Comparison of ENCODE assay signal across 15 cellular contexts in the genomic region with DNA sequence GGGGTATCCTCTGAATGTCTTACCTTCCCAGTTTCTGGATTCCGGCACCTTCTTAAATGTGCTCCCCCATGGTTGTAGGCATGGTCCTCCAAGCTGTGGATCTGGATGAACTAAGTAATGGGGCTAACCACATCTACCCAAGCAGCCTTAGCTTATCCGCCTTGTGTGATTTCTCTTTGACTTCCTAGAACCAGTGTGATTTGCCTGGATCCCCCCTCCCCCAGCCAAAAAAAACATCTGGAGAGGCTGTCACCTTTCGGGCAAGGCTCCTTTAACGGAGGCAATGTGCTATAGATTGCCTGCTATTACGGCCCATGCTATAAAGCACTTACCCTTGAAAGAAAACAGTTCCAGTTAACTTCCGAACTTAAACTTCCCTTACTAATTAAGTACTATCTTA. TPM values are rescaled to one million over a fixed set of nuclear protein-coding genes. Genes with fewer than 3 reads are reported as not detected.
A peak's percentile ranks its signal among the peaks of the same experiment; 100 is the strongest.
DNase-seq lines count a peak whose midpoint lies in the region; ATAC-seq, FAIRE-seq and TF ChIP-seq lines count a peak whose summit lies in the region.
"Had no signal": no experiment of that assay in that cellular context is flagged by ENCODE, and none has a peak within 500 bp of the region (broad histone marks: within the 10 kb centered on the region; RNA-seq: fewer than 3 reads in every experiment).

No MANE protein-coding gene starts in this region.

- H3K9me3 ChIP-seq in HepG2 (ENCODE audit: low read length) (peaks cover 10% of the 10 kb centered on the region), right lobe of liver (no peaks in the 10 kb centered on the region)
- H3K9me3 ChIP-seq: HAP-1 had no signal

- H3K79me2 ChIP-seq in HepG2 (ENCODE audit: insufficient read depth, low read length) (peaks cover 83% of the 10 kb centered on the region), mesendoderm (ENCODE audit: control insufficient read depth, insufficient read depth, low read length) (peaks cover 27% of the 10 kb centered on the region)

- POLR2A ChIA-PET in HepG2 (lab: Yijun Ruan, JAX): no interaction called here

- TF ChIP-seq RAD21 in HepG2 (CRISPR knock-in tag; IDR thresholded peaks at IDR 0.05): no peak

- intact Hi-C loops in HepG2 (cut with micrococcal nuclease; ENCODE audit: unreplicated experiment): no loop called here
- intact Hi-C loops in right lobe of liver (cut with DNase I): no loop called here

- peaks cover 11% of the 10 kb centered on the region for H3K79me1 ChIP-seq in mesendoderm (ENCODE audit: low read length)

- TF ChIP-seq EP300 in HepG2 (IDR thresholded peaks at IDR 0.05; ENCODE audit: low read depth in 2 of 2, low read length in 2 of 2): no peak
- TF ChIP-seq EP300 in HepG2 (CRISPR knock-in tag; IDR thresholded peaks at IDR 0.05; ENCODE audit: borderline replicate concordance): no peak

- H2BK15ac ChIP-seq in mesendoderm (replicated peaks; ENCODE audit: low read depth): no peak overlapping the region

- CTCF ChIA-PET in HepG2 (lab: Yijun Ruan, JAX; ENCODE audit: low intra/inter-chr PET ratio, low total read pairs): no interaction called here

- no peak overlapping the region for H2AFZ ChIP-seq in HepG2 (ENCODE audit: low read length)

- H3K36me3 Mint-ChIP-seq in activated T-helper 17 cell treated with anti-CD3 and anti-CD28 coated beads, Interleukin-2, amount 50 U/mL, for 72 hours (ENCODE audit: low read depth): peaks cover 57% of the 10 kb centered on the region

- H3K9ac ChIP-seq in HepG2 (ENCODE audit: insufficient read depth, low read depth, low read length) (no peak overlapping the region), mesendoderm (ENCODE audit: low read length) (no peak overlapping the region)

- no peak for TF ChIP-seq POLR2A in HepG2 (IDR thresholded peaks at IDR 0.05; ENCODE audit: insufficient read depth in 1 of 2, low read depth in 2 of 2, low read length in 2 of 2)
- TF ChIP-seq POLR2A in right lobe of liver (IDR thresholded peaks at IDR 0.05): no peak

- peaks cover 41% of the 10 kb centered on the region for H3K4me1 Mint-ChIP-seq in activated T-helper 17 cell treated with anti-CD3 and anti-CD28 coated beads, Interleukin-2, amount 50 U/mL, for 72 hours

- no peak overlapping the region for H3K4ac ChIP-seq in mesendoderm (ENCODE audit: low read depth, low read length)

- no peak overlapping the region for H2BK120ac ChIP-seq in mesendoderm (ENCODE audit: low read depth, low read length)

- no peak for FAIRE-seq in HepG2 (lab: Jason Lieb, UNC)
- FAIRE-seq: HTR-8/SVneo had no signal

- WGBS in HepG2 (ENCODE audit: low lambda C conversion rate): 95% methylated on average over 6 of the region's 6 CpGs
- WGBS in right lobe of liver (ENCODE audit: insufficient coverage, low coverage, low lambda C conversion rate, missing lambda C conversion rate): 96% methylated on average over 6 of the region's 6 CpGs
- no CpG with 5 or more reads among the region's 6 CpGs for WGBS in mesendoderm (ENCODE audit: extremely low coverage, insufficient coverage, low lambda C conversion rate)

- no peak for DNase-seq in HepG2 (ENCODE audit: low spot score)
- DNase-seq in right lobe of liver: no peak
- DNase-seq in mesendoderm: peak; percentile 52
- DNase-seq in NCI-H2029 treated with DMSO at 0.1 percent for 48 hours (lab: John Stamatoyannopoulos, UW): no peak
- DNase-seq: CD8-positive, alpha-beta T cell; COR-L47; DND-41; GDM1 had no signal

- H3K56ac ChIP-seq in mesendoderm (ENCODE audit: low read length): no peak overlapping the region

- H3K4me3 ChIP-seq in HepG2 (replicated peaks in 1 of 3; ENCODE audit: insufficient read depth in 1 of 3, low read depth in 2 of 3, low read length in 3 of 3) (no peak overlapping the region), right lobe of liver (no peak overlapping the region), mesendoderm (ENCODE audit: low read length) (no peak overlapping the region)
- H3K4me3 ChIP-seq: HAP-1 had no signal

- no TSS peak for BruUV-seq in HepG2 (replicated peaks; lab: Mats Ljungman, UMichigan)

- no peak overlapping the region for H4K5ac ChIP-seq in mesendoderm (ENCODE audit: low read length)

- peaks cover 23% of the 10 kb centered on the region for H4K20me1 ChIP-seq in HepG2 (ENCODE audit: insufficient read depth, low read length)

- TF ChIP-seq CTCF in HepG2 (CRISPR knock-in tag; IDR thresholded peaks at IDR 0.05) (no peak), right lobe of liver (IDR thresholded peaks at IDR 0.05) (no peak)

- H3K4me3 Mint-ChIP-seq in activated T-helper 17 cell treated with anti-CD3 and anti-CD28 coated beads, Interleukin-2, amount 50 U/mL, for 72 hours: no peak overlapping the region
- H3K4me3 Mint-ChIP-seq: CD14-positive monocyte; CD8-positive, alpha-beta T cell had no signal

- H3K4me2 ChIP-seq in HepG2 (ENCODE audit: low read depth, low read length) (no peak overlapping the region), mesendoderm (ENCODE audit: low read length) (no peak overlapping the region)

- no peak overlapping the region for H2BK5ac ChIP-seq in mesendoderm (ENCODE audit: low read length)

- no peaks in the 10 kb centered on the region for H3K27me3 Mint-ChIP-seq in activated T-helper 17 cell treated with anti-CD3 and anti-CD28 coated beads, Interleukin-2, amount 50 U/mL, for 72 hours

- no peak overlapping the region for H4K8ac ChIP-seq in mesendoderm (ENCODE audit: low read depth, low read length)

- H3K4me1 ChIP-seq in HepG2 (ENCODE audit: insufficient read depth, low read length) (peaks cover 59% of the 10 kb centered on the region), right lobe of liver (no peaks in the 10 kb centered on the region), mesendoderm (ENCODE audit: control insufficient read depth, low read depth, low read length) (peaks cover 11% of the 10 kb centered on the region)
- H3K4me1 ChIP-seq: HAP-1 had no signal

- no peaks in the 10 kb centered on the region for H3K9me3 Mint-ChIP-seq in activated T-helper 17 cell treated with anti-CD3 and anti-CD28 coated beads, Interleukin-2, amount 50 U/mL, for 72 hours
- H3K9me3 Mint-ChIP-seq: CD8-positive, alpha-beta T cell had no signal

- H3K23ac ChIP-seq in mesendoderm (ENCODE audit: low read length): no peak overlapping the region

- peak overlapping the region; percentile 6 for H3K27ac Mint-ChIP-seq in activated T-helper 17 cell treated with anti-CD3 and anti-CD28 coated beads, Interleukin-2, amount 50 U/mL, for 72 hours
- H3K27ac Mint-ChIP-seq: CD14-positive monocyte; CD8-positive, alpha-beta T cell had no signal

- H3K36me3 ChIP-seq in HepG2 (replicated peaks in 1 of 2; ENCODE audit: control insufficient read depth in 1 of 2, insufficient read depth in 2 of 2, low read length in 2 of 2) (peaks cover 6 to 49% of the 10 kb centered on the region in 2 experiments), right lobe of liver (peaks cover 0 to 6% (median 0%) of the 10 kb centered on the region in 4 donors), mesendoderm (ENCODE audit: control insufficient read depth, insufficient read depth, low read length) (no peaks in the 10 kb centered on the region)
- H3K36me3 ChIP-seq: HAP-1 had no signal

- H3K27ac ChIP-seq in HepG2 (ENCODE audit: extremely low read length, insufficient read depth, low read length) (no peak overlapping the region), right lobe of liver (no peak overlapping the region), mesendoderm (ENCODE audit: low read depth, low read length) (no peak overlapping the region)
- H3K27ac ChIP-seq: 22Rv1 had no signal

- no peak overlapping the region for H3K18ac ChIP-seq in mesendoderm (ENCODE audit: low read length)

- in situ Hi-C loops in HepG2 (cut with HindIII; ENCODE audit: extremely low pct_ligation_motif_present, low pct_unique_long_range_greater_than_20kb): no loop called here

- ATAC-seq in HepG2 (no peak), right lobe of liver (no peak), HG03025 (IDR thresholded peaks at IDR 0.05; ENCODE audit: low FRiP score, unreplicated experiment) (no peak), HG03432 (IDR thresholded peaks at IDR 0.05; ENCODE audit: unreplicated experiment) (no peak)
- ATAC-seq in activated T-helper 17 cell treated with anti-CD3 and anti-CD28 coated beads, Interleukin-2, amount 50 U/mL, for 72 hours (replicated peaks): no peak
- ATAC-seq: CD8-positive, alpha-beta T cell had no signal

- H3K27me3 ChIP-seq in HepG2 (ENCODE audit: control insufficient read depth in 1 of 2, insufficient read depth in 2 of 2, low read length in 2 of 2): no peaks in the 10 kb centered on the region
- no peaks in the 10 kb centered on the region for H3K27me3 ChIP-seq in right lobe of liver
- no peaks in the 10 kb centered on the region for H3K27me3 ChIP-seq in mesendoderm (ENCODE audit: insufficient read depth, low read length, poor library complexity)

- no peak overlapping the region for H2AK5ac ChIP-seq in mesendoderm (ENCODE audit: low read length)

TF ChIP-seq in HepG2, 621 proteins besides CTCF, POLR2A, EP300 and RAD21 (continues in another document):
- TF ChIP-seq FOSL1 (CRISPR knock-in tag; IDR thresholded peaks at IDR 0.05; ENCODE audit: borderline replicate concordance): no peak

RNA-seq across cellular contexts. Expression of gene C1GALT1, which starts 33.9 kb away (rescaled TPM):
- total RNA-seq in HepG2 (2016; rRNA removed; fragmentation: Illumina TruSeq; extraction: Trizol) (65.9 and 68.2 TPM in 2 replicates), right lobe of liver (10 to 100 TPM; 10.1 to 16.6 (median 13.1) TPM)
- 19.8 and 25.6 TPM in 2 replicates for total RNA-seq in HepG2 (2016; cell fraction: cytosol; rRNA removed; fragmentation: Illumina TruSeq; extraction: Trizol; ENCODE audit: low read depth)
- 62.9 and 64.3 TPM in 2 replicates for total RNA-seq in HepG2 (2016; cell fraction: insoluble cytoplasmic fraction; rRNA removed; fragmentation: Illumina TruSeq; extraction: Trizol)
- 52.3 and 53.0 TPM in 2 replicates for total RNA-seq in HepG2 (2016; cell fraction: membrane; rRNA removed; fragmentation: Illumina TruSeq; extraction: Trizol)
- 69.0 and 75.5 TPM in 2 replicates for total RNA-seq in HepG2 (2016; cell fraction: nucleus; rRNA removed; fragmentation: Illumina TruSeq; extraction: Trizol)
- polyA plus RNA-seq in HepG2 (2011; rRNA removed): 38.4 and 57.1 TPM in 2 replicates
- polyA plus RNA-seq in HepG2 (2011; cell fraction: cytosol; rRNA removed): 20.6 and 24.8 TPM in 2 replicates
- polyA plus RNA-seq in HepG2 (2011; cell fraction: nucleus; rRNA removed): 23.4 and 24.2 TPM in 2 replicates
- polyA plus RNA-seq in HepG2 (2012): 55.8 and 60.8 TPM in 2 replicates
- polyA plus RNA-seq in HepG2 (2016; cell fraction: cytosol; fragmentation: Illumina TruSeq; extraction: Trizol; ENCODE audit: low read depth): 8.4 and 10.0 TPM in 2 replicates
- polyA plus RNA-seq in HepG2 (2016; cell fraction: insoluble cytoplasmic fraction; fragmentation: Illumina TruSeq; extraction: Trizol; ENCODE audit: low read depth): 47.9 and 50.9 TPM in 2 replicates
- 20.8 and 22.4 TPM in 2 replicates for polyA plus RNA-seq in HepG2 (2016; cell fraction: membrane; fragmentation: Illumina TruSeq; extraction: Trizol; ENCODE audit: low read depth)
- 84.6 and 86.9 TPM in 2 replicates for polyA plus RNA-seq in HepG2 (2016; cell fraction: nucleus; fragmentation: Illumina TruSeq; extraction: Trizol; ENCODE audit: insufficient read depth, low read depth)
- 3.2 and 24.2 TPM in 2 replicates for polyA minus RNA-seq in HepG2 (2011; rRNA and poly(A)+ RNA removed; ENCODE audit: low replicate concordance)
- polyA minus RNA-seq in HepG2 (2011; cell fraction: cytosol; rRNA and poly(A)+ RNA removed): 58.8 and 63.4 TPM in 2 replicates
- polyA minus RNA-seq in HepG2 (2011; cell fraction: nucleus; rRNA and poly(A)+ RNA removed): 176 and 229 TPM in 2 replicates
- total RNA-seq in activated T-helper 17 cell treated with anti-CD3 and anti-CD28 coated beads, Interleukin-2, amount 50 U/mL, for 72 hours: 10 to 100 TPM; 40.9 to 47.2 TPM
- polyA plus RNA-seq in mesendoderm (2013, experiment 1 of 2): 40.9 TPM
- polyA plus RNA-seq in mesendoderm (2013, experiment 2 of 2): 42.6 TPM
